Comparison of ENCODE assay signal across 10 cellular contexts in genomic region chrX:40262641-40263560, GRCh38.
DNase-seq lines count a peak whose midpoint lies in the region; ATAC-seq and TF ChIP-seq lines count a peak whose summit lies in the region.
"Had no signal": no experiment of that assay in that cellular context is flagged by ENCODE, and none has a peak within 500 bp of the region (broad histone marks: within the 10 kb centered on the region; RNA-seq: fewer than 3 reads in every experiment).

No MANE protein-coding gene starts in this region.

- DNase-seq in Calu3: peak; percentile 47
- DNase-seq in RWPE2 (ENCODE audit: low spot score): no peak
- DNase-seq in fibroblast of villous mesenchyme (ENCODE audit: low read depth): peak; percentile 70
- peak; percentile 91 for DNase-seq in osteoblast (ENCODE audit: insufficient read length, low spot score, missing footprints)
- no peak for DNase-seq in activated CD4-positive, alpha-beta T cell treated with anti-CD3 and anti-CD28 coated beads, Interleukin-2, amount 10 ng/mL, durations not matched to agents 24 days and 14 days
- DNase-seq in DMS114 treated with DMSO at 0.1 percent for 48 hours (lab: John Stamatoyannopoulos, UW; ENCODE audit: unreplicated experiment): no peak
- DNase-seq: colonic mucosa, DMS153 had no signal

- no peaks in the 10 kb centered on the region for H3K4me1 ChIP-seq in RWPE2 (ENCODE audit: insufficient read depth, poor library complexity, severe bottlenecking)
- H3K4me1 ChIP-seq in osteoblast (ENCODE audit: insufficient read depth, low read length): peaks cover 19% of the 10 kb centered on the region
- H3K4me1 ChIP-seq in gastroesophageal sphincter: peaks cover 0 to 16% (median 3%) of the 10 kb centered on the region in 3 donors
- H3K4me1 ChIP-seq: colonic mucosa had no signal

- H3K4me2 ChIP-seq in osteoblast (ENCODE audit: insufficient read depth, low read length): peak overlapping the region; percentile 39

- 80% methylated on average over 2 of the region's 10 CpGs; no CpG with 5 or more reads in 1 of the 2 donors for WGBS in gastroesophageal sphincter (ENCODE audit: low coverage in 1 of 2), 2 donors

- BruUV-seq in Calu3 (replicated peaks; lab: Mats Ljungman, UMichigan): no TSS peak

- TF ChIP-seq CTCF in Calu3 (IDR thresholded peaks at IDR 0.05; ENCODE audit: unreplicated experiment): no peak
- no peak for TF ChIP-seq CTCF in RWPE2 (IDR thresholded peaks at IDR 0.05; ENCODE audit: poor library complexity, severe bottlenecking)
- no peak for TF ChIP-seq CTCF in fibroblast of villous mesenchyme (IDR thresholded peaks at IDR 0.05; ENCODE audit: insufficient read depth, low read depth, low read length)
- no peak for TF ChIP-seq CTCF in osteoblast (IDR thresholded peaks at IDR 0.05; ENCODE audit: extremely low read depth, low read depth, low read length)
- no peak for TF ChIP-seq CTCF in gastroesophageal sphincter (IDR thresholded peaks at IDR 0.05)

- TF ChIP-seq POLR2A in gastroesophageal sphincter (IDR thresholded peaks at IDR 0.05): no peak

- H3K4me1 Mint-ChIP-seq in Calu3 (ENCODE audit: low read depth, unreplicated experiment): peaks cover 16% of the 10 kb centered on the region
- H3K4me1 Mint-ChIP-seq in activated CD4-positive, alpha-beta T cell treated with anti-CD3 and anti-CD28 coated beads, Interleukin-2, amount 10 ng/mL, durations not matched to agents 24 days and 14 days: peaks cover 4% of the 10 kb centered on the region

- peak; percentile 80 for ATAC-seq in RWPE2 (ENCODE audit: low read depth)
- no peak for ATAC-seq in gastroesophageal sphincter
- ATAC-seq in HG03280 (IDR thresholded peaks at IDR 0.05; ENCODE audit: unreplicated experiment): no peak

- TF ChIP-seq EP300 in gastroesophageal sphincter (IDR thresholded peaks at IDR 0.05): no peak

- H4K20me1 ChIP-seq in osteoblast (ENCODE audit: insufficient read depth, low read length): no peaks in the 10 kb centered on the region

- no peaks in the 10 kb centered on the region for H3K9me3 Mint-ChIP-seq in Calu3 (ENCODE audit: low read depth, unreplicated experiment)
- no peaks in the 10 kb centered on the region for H3K9me3 Mint-ChIP-seq in activated CD4-positive, alpha-beta T cell treated with anti-CD3 and anti-CD28 coated beads, Interleukin-2, amount 10 ng/mL, durations not matched to agents 24 days and 14 days

- H3K9me3 ChIP-seq in RWPE2 (ENCODE audit: severe bottlenecking): no peaks in the 10 kb centered on the region
- no peaks in the 10 kb centered on the region for H3K9me3 ChIP-seq in osteoblast (ENCODE audit: low read depth, low read length)
- no peaks in the 10 kb centered on the region for H3K9me3 ChIP-seq in gastroesophageal sphincter
- H3K9me3 ChIP-seq: colonic mucosa had no signal

- H3K36me3 ChIP-seq in RWPE2 (ENCODE audit: low read depth) (no peaks in the 10 kb centered on the region), osteoblast (ENCODE audit: insufficient read depth, low read length) (no peaks in the 10 kb centered on the region), gastroesophageal sphincter (no peaks in the 10 kb centered on the region)
- H3K36me3 ChIP-seq: colonic mucosa had no signal

- H3K4me3 ChIP-seq in RWPE2 (ENCODE audit: severe bottlenecking): no peak overlapping the region
- no peak overlapping the region for H3K4me3 ChIP-seq in fibroblast of villous mesenchyme (ENCODE audit: low read depth, low read length)
- H3K4me3 ChIP-seq in osteoblast (ENCODE audit: insufficient read depth, low read length): no peak overlapping the region
- H3K4me3 ChIP-seq in gastroesophageal sphincter: no peak overlapping the region
- H3K4me3 ChIP-seq: colonic mucosa had no signal

- intact Hi-C loops in Calu3 (cut with micrococcal nuclease; ENCODE audit: unreplicated experiment): loop anchor here (10.0 kb wide), 1 partner anchor 608 kb away; no protein-coding TSS in a partner anchor
- intact Hi-C loops in activated CD4-positive, alpha-beta T cell treated with anti-CD3 and anti-CD28 coated beads, Interleukin-2, amount 10 ng/mL, durations not matched to agents 24 days and 14 days (cut with micrococcal nuclease): loop anchor here (10.0 kb wide), 1 partner anchor 158 kb away; no protein-coding TSS in a partner anchor

- CTCF ChIA-PET in Calu3 (lab: Charles Lee): interaction anchor here (0.5 to 0.9 kb wide), 2 partner anchors 92 to 532 kb away, joined by 3 read pairs; no protein-coding TSS in a partner anchor

- peak overlapping the region; percentile 41 for H2AFZ ChIP-seq in osteoblast (ENCODE audit: low read length)

- H3K27me3 ChIP-seq in RWPE2 (ENCODE audit: insufficient read depth, poor library complexity, severe bottlenecking) (no peaks in the 10 kb centered on the region), osteoblast (ENCODE audit: insufficient read depth, low read length) (peaks cover 3% of the 10 kb centered on the region), gastroesophageal sphincter (no peaks in the 10 kb centered on the region)
- H3K27me3 ChIP-seq: colonic mucosa had no signal

- no peak overlapping the region for H3K27ac ChIP-seq in RWPE2 (ENCODE audit: poor library complexity, severe bottlenecking)
- H3K27ac ChIP-seq in osteoblast (ENCODE audit: low read depth, low read length): peak overlapping the region; percentile 41
- no peak overlapping the region for H3K27ac ChIP-seq in gastroesophageal sphincter
- H3K27ac ChIP-seq: colonic mucosa had no signal

- no peaks in the 10 kb centered on the region for H3K27me3 Mint-ChIP-seq in Calu3 (ENCODE audit: unreplicated experiment)
- H3K27me3 Mint-ChIP-seq in activated CD4-positive, alpha-beta T cell treated with anti-CD3 and anti-CD28 coated beads, Interleukin-2, amount 10 ng/mL, durations not matched to agents 24 days and 14 days: no peaks in the 10 kb centered on the region

- H3K4me3 Mint-ChIP-seq in Calu3 (ENCODE audit: low read depth, unreplicated experiment): no peak overlapping the region
- H3K4me3 Mint-ChIP-seq in activated CD4-positive, alpha-beta T cell treated with anti-CD3 and anti-CD28 coated beads, Interleukin-2, amount 10 ng/mL, durations not matched to agents 24 days and 14 days: no peak overlapping the region

- H3K27ac Mint-ChIP-seq in Calu3 (ENCODE audit: unreplicated experiment): peak overlapping the region; percentile 56
- H3K27ac Mint-ChIP-seq in activated CD4-positive, alpha-beta T cell treated with anti-CD3 and anti-CD28 coated beads, Interleukin-2, amount 10 ng/mL, durations not matched to agents 24 days and 14 days: no peak overlapping the region

- no peaks in the 10 kb centered on the region for H3K79me2 ChIP-seq in osteoblast (ENCODE audit: insufficient read depth, low read length)

- H3K36me3 Mint-ChIP-seq in Calu3 (ENCODE audit: insufficient read depth, unreplicated experiment): no peaks in the 10 kb centered on the region
- no peaks in the 10 kb centered on the region for H3K36me3 Mint-ChIP-seq in activated CD4-positive, alpha-beta T cell treated with anti-CD3 and anti-CD28 coated beads, Interleukin-2, amount 10 ng/mL, durations not matched to agents 24 days and 14 days (ENCODE audit: low read depth)

Comparison
In these comparisons a context has a peak if more than half of its experiments do, and no peak if none do; other contexts are left out.
1. DNase-seq: peak in Calu3 (single experiment), fibroblast of villous mesenchyme (single experiment) and osteoblast (single experiment); none in RWPE2 (single experiment), activated CD4-positive, alpha-beta T cell treated with anti-CD3 and anti-CD28 coated beads, Interleukin-2, amount 10 ng/mL, durations not matched to agents 24 days and 14 days (single experiment) and DMS114 treated with DMSO at 0.1 percent for 48 hours (single experiment).